8 cellular contexts compared by ENCODE assay signal in genomic region chr1:157377216-157377821, GRCh38.
DNase-seq lines count a peak whose midpoint lies in the region; ATAC-seq and TF ChIP-seq lines count a peak whose summit lies in the region.

No MANE protein-coding gene starts in this region.

- intact Hi-C loops in OCI-LY7 (cut with micrococcal nuclease; ENCODE audit: unreplicated experiment) = loop anchor here (1.0 to 10.0 kb wide), 4 partner anchors 113 to 747 kb away; partner anchors contain the start of gene FCRL2

- no peaks in the 10 kb centered on the region for H3K79me2 ChIP-seq in OCI-LY7 (ENCODE audit: insufficient read depth, low read depth, low read length)

- no TSS peak for BruUV-seq in OCI-LY7 (replicated peaks; lab: Mats Ljungman, UMichigan)

- H3K4me3 ChIP-seq in OCI-LY7 (ENCODE audit: low read depth, low read length, poor library complexity, severe bottlenecking) (no peak overlapping the region), epithelial cell of esophagus (ENCODE audit: low read length) (no peak overlapping the region)

- CTCF ChIA-PET in OCI-LY7 (lab: Charles Lee; ENCODE audit: unreplicated experiment) = no interaction called here

- H3K9me2 ChIP-seq in OCI-LY7 (ENCODE audit: insufficient read depth, low read length) = no peaks in the 10 kb centered on the region

- peak; percentile 52 for DNase-seq in DMS114 treated with DMSO at 0.1 percent for 48 hours (lab: John Stamatoyannopoulos, UW; ENCODE audit: unreplicated experiment)
- DNase-seq in HCEC 1CT = peak; percentile 30
- DNase-seq in OCI-LY7 (ENCODE audit: low spot score) = peak; percentile 55
- DNase-seq in epithelial cell of esophagus (ENCODE audit: low read depth) = peak; percentile 41
- DNase-seq in pons (ENCODE audit: low spot score) = peak; percentile 22

- TF ChIP-seq CTCF in OCI-LY7 (conservative IDR thresholded peaks at IDR 0.05; ENCODE audit: low read length) (peak; percentile 89), epithelial cell of esophagus (IDR thresholded peaks at IDR 0.05; ENCODE audit: insufficient read depth, low read depth, low read length, missing control alignments) (peak; percentile 74)

- H2AFZ ChIP-seq in OCI-LY7 (ENCODE audit: low read length) = peak overlapping the region; percentile 49; the same call in 1 of the 2 replicates

- H3K4me1 ChIP-seq in OCI-LY7 (ENCODE audit: insufficient read depth, low read length, poor library complexity, severe bottlenecking) = no peaks in the 10 kb centered on the region

- peak overlapping the region; percentile 21; the same call in 1 of the 2 replicates for H3K4me2 ChIP-seq in OCI-LY7 (ENCODE audit: low read length)

- no peaks in the 10 kb centered on the region for H3K36me3 ChIP-seq in OCI-LY7 (ENCODE audit: insufficient read depth, low read length)

- no peak overlapping the region for H3K27ac ChIP-seq in OCI-LY7 (ENCODE audit: low read depth, low read length, poor library complexity, severe bottlenecking)

- H3K9me3 ChIP-seq in OCI-LY7 (ENCODE audit: low read length) = no peaks in the 10 kb centered on the region

- POLR2A ChIA-PET in OCI-LY7 (lab: Charles Lee) = no interaction called here

- ATAC-seq in HG03432 (IDR thresholded peaks at IDR 0.05; ENCODE audit: unreplicated experiment) (no peak), GM18870 (IDR thresholded peaks at IDR 0.05; ENCODE audit: unreplicated experiment) (no peak), HG02571 (IDR thresholded peaks at IDR 0.05; ENCODE audit: unreplicated experiment) (no peak)

- no peaks in the 10 kb centered on the region for H4K20me1 ChIP-seq in OCI-LY7 (ENCODE audit: insufficient read depth, low read length)
